In the genomic region with DNA sequence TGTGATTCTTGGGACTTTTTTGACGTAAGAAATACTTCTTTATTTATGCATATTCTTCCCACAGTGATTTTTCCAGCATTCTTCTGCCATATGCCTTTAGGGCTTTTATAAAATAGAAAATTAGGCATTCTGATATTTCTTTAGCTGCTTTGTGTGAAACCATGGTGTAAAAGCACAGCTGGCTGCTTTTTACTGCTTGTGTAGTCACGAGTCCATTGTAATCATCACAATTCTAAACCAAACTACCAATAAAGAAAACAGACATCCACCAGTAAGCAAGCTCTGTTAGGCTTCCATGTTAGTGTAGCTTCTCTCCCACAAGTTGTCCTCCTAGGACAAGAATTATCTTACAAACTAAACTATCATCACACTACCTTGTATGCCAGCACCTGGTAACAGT, we compare ENCODE assay signal across 13 cellular contexts.
"Had no signal": no experiment of that assay in that cellular context is flagged by ENCODE, and none has a peak within 500 bp of the region (broad histone marks: within the 10 kb centered on the region; RNA-seq: fewer than 3 reads in every experiment).

No MANE protein-coding gene starts in this region.

- H3K27ac ChIP-seq: colonic mucosa, prostate gland, thyroid gland had no signal

- H3K9ac ChIP-seq: SK-N-SH had no signal

- H3K27me3 Mint-ChIP-seq: T-cell had no signal

- H3K9me3 Mint-ChIP-seq: nephron, T-cell had no signal

- H3K4me1 Mint-ChIP-seq: nephron had no signal

- H3K4me1 ChIP-seq: colonic mucosa, prostate gland, thyroid gland had no signal

- H3K27ac Mint-ChIP-seq: nephron had no signal

- H3K4me3 Mint-ChIP-seq: nephron, T-cell had no signal

- H3K4me3 ChIP-seq: colonic mucosa, esophagus muscularis mucosa, prostate gland, thyroid gland had no signal

- DNase-seq: activated CD4-positive, alpha-beta T cell treated with anti-CD3 and anti-CD28 coated beads for 1 hour; activated CD4-positive, alpha-beta T cell treated with anti-CD3 and anti-CD28 coated beads, Interleukin-2, amount 50 U/mL, for 48 hours; activated gamma-delta T cell treated with Interleukin-2 at 50 U/mL for 16 hours; colonic mucosa; glutamatergic neuron; kidney glomerular epithelial cell; T-cell; thyroid gland had no signal

- H3K9me3 ChIP-seq: colonic mucosa, esophagus muscularis mucosa, prostate gland, SK-N-SH, thyroid gland had no signal

- ATAC-seq: sciatic nerve, T-cell had no signal

- H3K27me3 ChIP-seq: colonic mucosa, esophagus muscularis mucosa, thyroid gland had no signal
